In genomic region chr19:14023404-14024235, GRCh38 we compare ENCODE assay signal across 2 cellular contexts.
TF ChIP-seq lines count a peak whose summit lies in the region.

No MANE protein-coding gene starts in this region.

TF ChIP-seq in IMR-90, 13 proteins besides CTCF, POLR2A, EP300 and RAD21:
- no peak for TF ChIP-seq RCOR1 (IDR thresholded peaks at IDR 0.05; ENCODE audit: insufficient replicate concordance, low read length)
- no peak for TF ChIP-seq SMC3 (IDR thresholded peaks at IDR 0.05; ENCODE audit: low read depth, low read length)
- no peak for TF ChIP-seq FOS (IDR thresholded peaks at IDR 0.05; ENCODE audit: low read depth, low read length)
- no peak for TF ChIP-seq CHD1 (IDR thresholded peaks at IDR 0.05; ENCODE audit: low read depth, low read length)
- TF ChIP-seq CEBPB (IDR thresholded peaks at IDR 0.05; ENCODE audit: low read depth, low read length), result no peak
- no peak for TF ChIP-seq MAZ (IDR thresholded peaks at IDR 0.05; ENCODE audit: borderline replicate concordance, low read depth, low read length)
- no peak for TF ChIP-seq NFE2L2 (IDR thresholded peaks at IDR 0.05; ENCODE audit: low read depth, low read length)
- TF ChIP-seq USF2 (IDR thresholded peaks at IDR 0.05; ENCODE audit: low read depth, low read length), result no peak
- no peak for TF ChIP-seq MAFK (IDR thresholded peaks at IDR 0.05; ENCODE audit: low read depth, low read length)

TF ChIP-seq in K562, 482 proteins besides CTCF, POLR2A, EP300 and RAD21 (continues in another document):
- TF ChIP-seq NR0B1 (IDR thresholded peaks at IDR 0.05; ENCODE audit: partially characterized antibody) (no peak), TBL1XR1 (IDR thresholded peaks at IDR 0.05; ENCODE audit: low read length in 2 of 2) (peak in 1 of 2 experiments; percentile 47; a peak in 1 of 4 replicates), HNRNPH1 (optimal IDR thresholded peaks at IDR 0.05; ENCODE audit: low read depth, low read length) (no peak), ZBTB40 (IDR thresholded peaks at IDR 0.05) (peak; percentile 45), ZBTB40 (CRISPR knock-in tag; IDR thresholded peaks at IDR 0.05) (no peak), ASH1L (IDR thresholded peaks at IDR 0.05; ENCODE audit: borderline replicate concordance, low read depth, partially characterized antibody) (no peak), HINFP (tag; conservative IDR thresholded peaks at IDR 0.05; ENCODE audit: low read depth) (no peak), ELK1 (CRISPR knock-in tag; IDR thresholded peaks at IDR 0.05) (no peak), CC2D1A (IDR thresholded peaks at IDR 0.05) (peak; percentile 68; the same call in 1 of the 2 replicates), MEF2D (tag; conservative IDR thresholded peaks at IDR 0.05; ENCODE audit: low read depth) (no peak), MAZ (CRISPR knock-in tag; conservative IDR thresholded peaks at IDR 0.05 in 1 of 2, IDR thresholded peaks at IDR 0.05 in 1 of 2) (0 out of 4 replicates have a peak, but pooled peaks of 1 of the 2 experiments have one; percentile 31), ZNF395 (CRISPR knock-in tag; IDR thresholded peaks at IDR 0.05) (no peak), PRPF4 (IDR thresholded peaks at IDR 0.05; ENCODE audit: insufficient read depth, low read depth, low read length, poor library complexity, severe bottlenecking) (no peak), HMGN3 (IDR thresholded peaks at IDR 0.05; ENCODE audit: borderline replicate concordance, extremely low read depth, insufficient read length, low read depth, low read length) (no peak), MBD2 (IDR thresholded peaks at IDR 0.05; ENCODE audit: borderline replicate concordance, low read depth) (no peak), ZNF830 (CRISPR knock-in tag; IDR thresholded peaks at IDR 0.05) (no peak), ETS1 (conservative IDR thresholded peaks at IDR 0.05; ENCODE audit: control insufficient read depth, low read depth, low read length) (no peak), VEZF1 (CRISPR knock-in tag; IDR thresholded peaks at IDR 0.05) (peak; percentile 50; the same call in 1 of the 2 replicates), ZFPM2 (CRISPR knock-in tag; IDR thresholded peaks at IDR 0.05) (no peak), NELFE (IDR thresholded peaks at IDR 0.05; ENCODE audit: insufficient read depth, insufficient read length) (no peak), JUND (IDR thresholded peaks at IDR 0.05; ENCODE audit: borderline replicate concordance, low read depth, low read length) (0 out of 2 replicates have a peak, but pooled peaks have one; percentile 22), JUND (tag; IDR thresholded peaks at IDR 0.05; ENCODE audit: borderline replicate concordance, low read depth, low read length) (peak; percentile 19; the same call in 1 of the 3 replicates), POLR2AphosphoS2 (IDR thresholded peaks at IDR 0.05; ENCODE audit: low read length) (no peak), CBX1 (IDR thresholded peaks at IDR 0.05; ENCODE audit: low read depth) (no peak), DACH1 (IDR thresholded peaks at IDR 0.05; ENCODE audit: partially characterized antibody) (no peak), ZNF143 (CRISPR knock-in tag; IDR thresholded peaks at IDR 0.05) (no peak), RBM34 (IDR thresholded peaks at IDR 0.05; ENCODE audit: borderline replicate concordance, insufficient read depth, low read length) (no peak), ZEB2 (IDR thresholded peaks at IDR 0.05) (no peak), KDM2B (CRISPR knock-in tag; IDR thresholded peaks at IDR 0.05) (no peak), KDM1A (IDR thresholded peaks at IDR 0.05) (peak; percentile 74 to 77; a peak in 3 of 4 replicates), ZSCAN29 (IDR thresholded peaks at IDR 0.05) (no peak), NEUROD1 (IDR thresholded peaks at IDR 0.05; ENCODE audit: borderline replicate concordance, low read depth, low read length, partially characterized antibody) (no peak), ZNF740 (CRISPR knock-in tag; IDR thresholded peaks at IDR 0.05) (no peak), ZNF740 (tag; IDR thresholded peaks at IDR 0.05) (no peak), RBM14 (IDR thresholded peaks at IDR 0.05; ENCODE audit: borderline replicate concordance, insufficient read depth, low read depth, low read length) (no peak), COPS2 (conservative IDR thresholded peaks at IDR 0.05) (no peak), MCM3 (IDR thresholded peaks at IDR 0.05) (no peak), BHLHE40 (IDR thresholded peaks at IDR 0.05; ENCODE audit: low read length) (0 out of 2 replicates have a peak, but pooled peaks have one; percentile 17), ZFP36 (IDR thresholded peaks at IDR 0.05; ENCODE audit: low read depth, low read length, partially characterized antibody) (peak; percentile 78), HDAC6 (IDR thresholded peaks at IDR 0.05; ENCODE audit: low read depth, low read length) (no peak), SPI1 (IDR thresholded peaks at IDR 0.05; ENCODE audit: borderline replicate concordance, low read depth, low read length) (no peak), GTF2A2 (tag; IDR thresholded peaks at IDR 0.05) (no peak)
